In genomic region chr9:127494304-127494702, GRCh38 we compare ENCODE assay signal across 22 cellular contexts. TPM values are rescaled to one million over a fixed set of nuclear protein-coding genes. Genes with fewer than 3 reads are reported as not detected.
DNase-seq lines count a peak whose midpoint lies in the region; ATAC-seq and TF ChIP-seq lines count a peak whose summit lies in the region.
"Had no signal": no experiment of that assay in that cellular context is flagged by ENCODE, and none has a peak within 500 bp of the region (broad histone marks: within the 10 kb centered on the region; RNA-seq: fewer than 3 reads in every experiment).

No MANE protein-coding gene starts in this region.

- DNase-seq in G401 (ENCODE audit: low spot score): peak; percentile 48
- DNase-seq in body of pancreas: peak in 3 of 4 donors; percentile 51 to 54 (median 52)
- DNase-seq in left ventricle myocardium superior: no peak
- DNase-seq in sigmoid colon: no peak
- DNase-seq in NCI-H2107 treated with DMSO at 0.1 percent for 48 hours (lab: John Stamatoyannopoulos, UW; ENCODE audit: unreplicated experiment): no peak
- DNase-seq in H4 (ENCODE audit: low spot score): no peak
- no peak for DNase-seq in AG08396 (ENCODE audit: low spot score)
- DNase-seq in retina: no peak
- DNase-seq: activated CD8-positive, alpha-beta memory T cell treated with anti-CD3 and anti-CD28 coated beads, Interleukin-2, amount 50 U/mL, for 48 hours; activated effector memory CD4-positive, alpha-beta T cell treated with anti-CD3 and anti-CD28 coated beads, Interleukin-2, amount 50 U/mL, for 16 hours; BE2C; colonic mucosa; DMS79 treated with DMSO at 0.1 percent for 48 hours; NCI-H1105 treated with DMSO at 0.1 percent for 48 hours; NCI-H526; stimulated activated naive CD4-positive, alpha-beta T cell had no signal

- intact Hi-C loops in body of pancreas (cut with DNase I): no loop called here
- intact Hi-C loops in left ventricle myocardium superior (cut with micrococcal nuclease): no loop called here
- intact Hi-C loops in sigmoid colon (cut with DNase I): no loop called here

- H3K27me3 ChIP-seq in body of pancreas (no peaks in the 10 kb centered on the region), sigmoid colon (no peaks in the 10 kb centered on the region)
- H3K27me3 ChIP-seq: BE2C, colonic mucosa, tibial nerve had no signal

- H3K9me3 ChIP-seq in body of pancreas (no peaks in the 10 kb centered on the region), sigmoid colon (no peaks in the 10 kb centered on the region)
- H3K9me3 ChIP-seq: A549, BE2C, colonic mucosa, tibial nerve had no signal

- whole genome bisulfite sequencing in body of pancreas, 2 donors: 23 to 31% methylated on average over 7 to 9 of the region's 9 CpGs
- 26 to 79% methylated on average over 9 of the region's 9 CpGs for WGBS in sigmoid colon, 2 donors

- no peak for TF ChIP-seq EP300 in sigmoid colon (IDR thresholded peaks at IDR 0.05)

- peak overlapping the region; percentile 59 to 73 (median 65) for H3K27ac ChIP-seq in body of pancreas
- H3K27ac ChIP-seq in sigmoid colon: peak overlapping the region in 3 of 4 donors; percentile 85 to 89 (median 89)

- no peak for TF ChIP-seq CTCF in body of pancreas (IDR thresholded peaks at IDR 0.05)
- no peak for TF ChIP-seq CTCF in sigmoid colon (IDR thresholded peaks at IDR 0.05)

- peaks cover 26% of the 10 kb centered on the region for H3K4me1 ChIP-seq in body of pancreas
- H3K4me1 ChIP-seq in sigmoid colon: peaks cover 0 to 38% (median 31%) of the 10 kb centered on the region in 4 donors
- H3K4me1 ChIP-seq: A549, BE2C had no signal

- ATAC-seq in body of pancreas: peak; percentile 25
- ATAC-seq in left ventricle myocardium superior: peak; percentile 73
- ATAC-seq: A549; GM12878; natural killer cell treated with Interleukin-12 subunit alpha and Interleukin-12 subunit beta and Interleukin-15 and Interleukin-18, amount 100 ng/mL, for 72 hours; SK-N-SH treated with all-trans-retinoic acid at 6 μM for 48 hours had no signal

- no peak for TF ChIP-seq POLR2A in body of pancreas (IDR thresholded peaks at IDR 0.05)
- no peak for TF ChIP-seq POLR2A in sigmoid colon (IDR thresholded peaks at IDR 0.05)

- in situ Hi-C loops in G401 (cut with HindIII; ENCODE audit: low sequenced_read_pairs): no loop called here

- H3K4me3 ChIP-seq in body of pancreas: no peak overlapping the region
- no peak overlapping the region for H3K4me3 ChIP-seq in sigmoid colon
- H3K4me3 ChIP-seq: A549, colonic mucosa, GM12878, skin epidermis, tibial nerve had no signal

- H3K36me3 ChIP-seq in body of pancreas (replicated peaks in 1 of 2; ENCODE audit: insufficient read depth in 1 of 2, low read depth in 2 of 2) (no peaks in the 10 kb centered on the region), sigmoid colon (peaks cover 4 to 81% (median 55%) of the 10 kb centered on the region in 4 donors)
- H3K36me3 ChIP-seq: colonic mucosa had no signal

RNA-seq across cellular contexts. Expression of gene LRSAM1, which starts 43.0 kb away (rescaled TPM):
- total RNA-seq in G401 (2014; rRNA removed; shearing (Covaris generic)): 20.0 and 20.7 TPM in 2 replicates
- total RNA-seq in body of pancreas (10 to 100 TPM in 1 of 2 donors, 1 to 10 TPM in 1; 9.6 to 26.0 TPM), left ventricle myocardium superior (52.0 TPM), sigmoid colon (10 to 100 TPM; 17.9 to 54.0 (median 30.2) TPM)
- polyA plus RNA-seq in sigmoid colon: 10 to 100 TPM in 1 of 3 donors, 1 to 10 TPM in 2; 6.9 to 17.4 (median 7.2) TPM
- total RNA-seq in H4 (2014; rRNA removed; shearing (Covaris generic)): 2.6 and 5.7 TPM in 2 replicates

RNA-seq across cellular contexts. Expression of gene RPL12, which starts 43.1 kb away (rescaled TPM):
- 1,861 and 2,468 TPM in 2 replicates for total RNA-seq in G401 (2014; rRNA removed; shearing (Covaris generic))
- total RNA-seq in body of pancreas: 1,000 to 10,000 TPM in 1 of 2 donors, 100 to 1,000 TPM in 1; 994 to 1,261 TPM
- 637 TPM for total RNA-seq in left ventricle myocardium superior
- total RNA-seq in sigmoid colon: 1,000 to 10,000 TPM; 2,502 to 5,061 (median 3,494) TPM
- polyA plus RNA-seq in sigmoid colon: 1,000 to 10,000 TPM; 2,492 to 4,552 (median 2,965) TPM
- 2,219 and 2,463 TPM in 2 replicates for total RNA-seq in H4 (2014; rRNA removed; shearing (Covaris generic))

Comparison
In these comparisons a context has a peak if more than half of its experiments do, and no peak if none do; other contexts are left out.
1. DNase-seq: peak in G401 (single experiment) and body of pancreas (3 of 4); none in left ventricle myocardium superior (single experiment), sigmoid colon (single experiment), NCI-H2107 treated with DMSO at 0.1 percent for 48 hours (single experiment), H4 (single experiment), AG08396 (single experiment) and retina (single experiment).